ENCODE assay signal across 8 cellular contexts in the genomic region with DNA sequence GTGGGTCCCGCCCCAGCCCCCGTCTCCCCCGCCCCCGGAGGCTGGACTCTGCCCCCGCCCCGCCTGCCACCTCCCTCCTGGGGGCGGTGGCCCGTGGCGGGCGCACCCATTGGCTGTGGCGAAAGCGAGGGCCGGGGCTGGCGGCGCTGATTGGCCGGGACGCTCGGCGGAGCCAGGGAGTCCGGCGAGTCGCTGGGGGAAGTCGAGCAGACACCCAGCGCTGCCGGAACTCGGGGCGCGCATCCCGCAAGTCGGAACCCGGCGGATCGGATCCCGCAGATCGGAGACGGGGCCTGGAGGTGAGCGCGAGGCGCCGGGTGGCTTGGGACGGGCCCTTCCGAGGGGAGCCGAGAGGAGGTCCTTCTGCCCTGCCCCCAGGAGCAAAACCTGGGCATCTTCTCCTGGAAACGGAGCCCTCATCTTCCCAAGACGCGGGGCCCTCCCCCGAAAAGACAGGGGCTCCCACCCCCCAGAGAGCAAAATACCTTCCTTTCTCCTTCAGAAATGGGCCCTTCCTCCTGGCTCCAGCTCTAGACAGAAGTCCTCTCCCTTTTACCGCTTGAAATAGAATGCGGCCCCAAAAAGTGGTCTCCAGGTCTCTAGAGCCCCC. TPM values are rescaled to one million over a fixed set of nuclear protein-coding genes. Genes with fewer than 3 reads are reported as not detected.
DNase-seq lines count a peak whose midpoint lies in the region; ATAC-seq and TF ChIP-seq lines count a peak whose summit lies in the region.

A gene (plus strand): TSS at position 205 of the 610 bp plus-strand sequence. CDS start 61,123 bp downstream, outside the sequence.

- H3K36me3 ChIP-seq in MG63, result no peaks in the 10 kb centered on the region
- H3K36me3 ChIP-seq in parathyroid adenoma (ENCODE audit: control insufficient read depth, insufficient read depth, low read length), result no peaks in the 10 kb centered on the region
- peaks cover 0 to 6% (median 0%) of the 10 kb centered on the region in 3 donors for H3K36me3 ChIP-seq in tibial artery

- peak within 1 kb of the TSS; percentile 94 for H3K4me2 ChIP-seq in parathyroid adenoma (ENCODE audit: low read length)

- peaks cover 9% of the 10 kb centered on the region for H3K36me3 Mint-ChIP-seq in activated naive CD8-positive, alpha-beta T cell treated with anti-CD3 and anti-CD28 coated beads for 36 hours

- H3K9ac ChIP-seq in parathyroid adenoma, result no peak within 1 kb of the TSS

- H3K4me1 Mint-ChIP-seq in activated naive CD8-positive, alpha-beta T cell treated with anti-CD3 and anti-CD28 coated beads for 36 hours, result peaks cover 14% of the 10 kb centered on the region

- H3K27me3 ChIP-seq in MG63 (peaks cover 16% of the 10 kb centered on the region), parathyroid adenoma (ENCODE audit: control insufficient read depth, insufficient read depth, low read length) (no peaks in the 10 kb centered on the region), tibial artery (no peaks in the 10 kb centered on the region)

- intact Hi-C loops in Right ventricle myocardium inferior (cut with DNase I), result no loop called here
- intact Hi-C loops in tibial artery (cut with DNase I; ENCODE audit: low total_unique reads), result loop anchor here (5.0 to 10.0 kb wide), 3 partner anchors 120 to 410 kb away; a partner anchor contains a TSS

- peak; percentile 6 for TF ChIP-seq CTCF in parathyroid adenoma (IDR thresholded peaks at IDR 0.05)
- no peak for TF ChIP-seq CTCF in tibial artery (IDR thresholded peaks at IDR 0.05)

- peak within 1 kb of the TSS; percentile 49 for H3K4me3 ChIP-seq in MG63
- peak within 1 kb of the TSS; percentile 52 for H3K4me3 ChIP-seq in parathyroid adenoma (ENCODE audit: low read depth, low read length)
- peak within 1 kb of the TSS; percentile 70 to 71 for H3K4me3 ChIP-seq in tibial artery

- no peaks in the 10 kb centered on the region for H3K79me2 ChIP-seq in parathyroid adenoma

- DNase-seq in GM04504 (ENCODE audit: low read depth) (peak; percentile 41), HCEC 1CT (peak; percentile 49), MG63 (peak; percentile 86), SKM-1 (lab: John Stamatoyannopoulos, UW; ENCODE audit: unreplicated experiment) (peak; percentile 70), Right ventricle myocardium inferior (ENCODE audit: missing footprints) (peak; percentile 94), tibial artery (peak; percentile 89 to 94)
- peak; percentile 93 for DNase-seq in activated naive CD8-positive, alpha-beta T cell treated with anti-CD3 and anti-CD28 coated beads for 36 hours

- peaks cover under 1% of the 10 kb centered on the region for H3K9me3 Mint-ChIP-seq in activated naive CD8-positive, alpha-beta T cell treated with anti-CD3 and anti-CD28 coated beads for 36 hours

- no peak within 1 kb of the TSS for H3K27ac ChIP-seq in parathyroid adenoma
- peak within 1 kb of the TSS; percentile 39 to 66 for H3K27ac ChIP-seq in tibial artery

- no peaks in the 10 kb centered on the region for H3K27me3 Mint-ChIP-seq in activated naive CD8-positive, alpha-beta T cell treated with anti-CD3 and anti-CD28 coated beads for 36 hours

- H3K9me3 ChIP-seq in MG63, result peaks cover under 1% of the 10 kb centered on the region; the same call in 1 of the 2 replicates
- no peaks in the 10 kb centered on the region for H3K9me3 ChIP-seq in parathyroid adenoma (ENCODE audit: control insufficient read depth, low read length)
- H3K9me3 ChIP-seq in tibial artery, result no peaks in the 10 kb centered on the region

- ATAC-seq in Right ventricle myocardium inferior, result peak; percentile 100

- peak within 1 kb of the TSS; percentile 88 for H3K4me3 Mint-ChIP-seq in activated naive CD8-positive, alpha-beta T cell treated with anti-CD3 and anti-CD28 coated beads for 36 hours

- H3K4me1 ChIP-seq in parathyroid adenoma (no peaks in the 10 kb centered on the region), tibial artery (peaks cover 0 to 17% (median 13%) of the 10 kb centered on the region in 4 donors)

- peak within 1 kb of the TSS; percentile 85 for H3K27ac Mint-ChIP-seq in activated naive CD8-positive, alpha-beta T cell treated with anti-CD3 and anti-CD28 coated beads for 36 hours

- H2AFZ ChIP-seq in parathyroid adenoma, result peak within 1 kb of the TSS; percentile 77

RNA-seq across cellular contexts. Expression of the gene that starts here (rescaled TPM):
- 0.12 and 0.16 TPM in 2 replicates for total RNA-seq in MG63 (2014; rRNA removed; shearing (Covaris generic); ENCODE audit: low replicate concordance)
- 1 to 10 TPM; 4.1 to 4.8 TPM for total RNA-seq in activated naive CD8-positive, alpha-beta T cell treated with anti-CD3 and anti-CD28 coated beads for 36 hours
- total RNA-seq in Right ventricle myocardium inferior, result 3.0 TPM

Comparison
In these comparisons a context has a peak if more than half of its experiments do, and no peak if none do; other contexts are left out.
1. Peak in DNase-seq and H3K4me3 ChIP-seq in MG63; RNA of the gene not detected or under 1 TPM.
2. DNase-seq: peak in every context shown above with its lines; median percentile 94 in Right ventricle myocardium inferior; 93 in activated naive CD8-positive, alpha-beta T cell treated with anti-CD3 and anti-CD28 coated beads for 36 hours; 92 in tibial artery; 86 in MG63; 70 in SKM-1; 49 in HCEC 1CT; 41 in GM04504.